ENCODE assay signal across 21 cellular contexts in genomic region chr4:138367942-138368341, GRCh38.
"Had no signal": no experiment of that assay in that cellular context is flagged by ENCODE, and none has a peak within 500 bp of the region (broad histone marks: within the 10 kb centered on the region; RNA-seq: fewer than 3 reads in every experiment).

No MANE protein-coding gene starts in this region.

- ATAC-seq: left cardiac atrium; stimulated activated naive CD8-positive, alpha-beta T cell treated with anti-CD3 and anti-CD28 coated beads, Interleukin-15, Interleukin-2, amounts not matched to agents 100 U/mL and 50 U/mL, for 24 hours had no signal

- H3K36me3 ChIP-seq: ascending aorta, esophagus squamous epithelium, tibial artery, WERI-Rb-1 had no signal

- DNase-seq: activated CD4-positive, alpha-beta T cell treated with anti-CD3 and anti-CD28 coated beads, Interleukin-2, amount 50 U/mL, for 48 hours; activated gamma-delta T cell; cerebellar nuclear complex; cortex of kidney; effector CD8-positive, alpha-beta T cell; esophagus squamous epithelium; foreskin fibroblast; glutamatergic neuron; hippocampal formation; left cardiac atrium; midbrain; nucleus accumbens; stimulated activated naive CD8-positive, alpha-beta T cell treated with anti-CD3 and anti-CD28 coated beads, Interleukin-15, Interleukin-2, amounts not matched to agents 100 U/mL and 50 U/mL, for 24 hours; substantia nigra; T-helper 2 cell; tibial artery; WERI-Rb-1 had no signal

- H3K4me1 ChIP-seq: ascending aorta, esophagus squamous epithelium, tibial artery had no signal

- FAIRE-seq: bronchial epithelial cell, islet of Langerhans had no signal

- H3K27ac ChIP-seq: ascending aorta, esophagus squamous epithelium, tibial artery, WERI-Rb-1 had no signal

- H3K9me3 ChIP-seq: ascending aorta, esophagus squamous epithelium, tibial artery had no signal

- H3K4me3 ChIP-seq: ascending aorta, esophagus squamous epithelium, lung, tibial artery had no signal

- H3K27me3 ChIP-seq: ascending aorta, esophagus squamous epithelium, tibial artery had no signal
